9 cellular contexts compared by ENCODE assay signal in the genomic region with DNA sequence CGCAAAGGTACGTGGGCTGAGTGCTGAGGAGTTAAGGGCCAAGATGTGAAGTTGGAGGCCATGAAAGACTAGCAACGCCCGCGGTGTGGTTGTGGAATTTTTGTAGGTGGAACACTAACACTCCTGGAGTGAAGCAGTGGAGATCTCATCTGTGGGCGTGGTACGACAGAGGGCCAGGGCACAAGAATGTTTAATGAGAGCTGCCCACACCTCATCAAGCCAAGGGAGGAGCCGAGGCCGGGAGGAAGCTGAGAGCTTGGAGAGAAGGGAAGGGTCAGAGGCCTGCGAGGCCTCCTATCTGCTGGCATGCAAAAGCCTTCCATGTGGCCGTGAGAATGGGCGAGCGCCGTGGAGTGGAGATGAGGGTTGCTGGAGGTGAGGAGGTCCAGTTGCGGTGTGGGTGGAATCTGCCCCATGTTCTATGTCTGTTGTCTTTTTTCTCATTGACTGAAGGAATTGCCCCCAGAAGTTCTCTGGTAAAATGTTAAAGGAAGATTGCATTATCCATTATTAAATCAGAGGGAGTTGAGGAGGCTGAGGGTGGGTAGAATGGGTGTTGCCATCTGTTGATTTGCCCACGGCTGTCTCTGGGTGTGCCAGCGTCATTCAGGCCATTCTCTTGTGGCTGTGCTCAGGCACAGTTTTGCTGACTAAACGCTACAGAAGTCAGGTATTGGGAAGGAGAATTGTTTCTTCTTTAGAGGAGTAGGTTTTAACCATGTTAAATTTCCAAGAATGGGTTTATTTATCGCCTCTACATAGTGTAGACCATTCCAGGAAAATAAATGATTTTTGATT.
"Had no signal": no experiment of that assay in that cellular context is flagged by ENCODE, and none has a peak within 500 bp of the region (broad histone marks: within the 10 kb centered on the region; RNA-seq: fewer than 3 reads in every experiment).

No MANE protein-coding gene starts in this region.

- H3K27ac ChIP-seq: neural progenitor cell, parathyroid adenoma had no signal

- H3K9me3 ChIP-seq: tibial nerve had no signal

- H3K27me3 ChIP-seq: neural progenitor cell, tibial nerve had no signal

- H3K4me3 ChIP-seq: neural progenitor cell, tibial nerve had no signal

- DNase-seq: activated CD4-positive, alpha-beta T cell treated with anti-CD3 and anti-CD28 coated beads, Interleukin-2, amount 10 ng/mL, durations not matched to agents 7 days and 5 days; activated naive CD4-positive, alpha-beta T cell treated with Interleukin-2 at 50 U/mL for 16 hours; aorta; midbrain; stimulated activated naive CD4-positive, alpha-beta T cell had no signal

- ATAC-seq: esophagus mucosa had no signal

- H3K36me3 ChIP-seq: neural progenitor cell, tibial nerve had no signal

- H3K4me1 ChIP-seq: neural progenitor cell had no signal
